In genomic region chr2:239247401-239248245, GRCh38 we compare ENCODE assay signal across 14 cellular contexts.
DNase-seq lines count a peak whose midpoint lies in the region; ATAC-seq, FAIRE-seq and TF ChIP-seq lines count a peak whose summit lies in the region.
"Had no signal": no experiment of that assay in that cellular context is flagged by ENCODE, and none has a peak within 500 bp of the region (broad histone marks: within the 10 kb centered on the region; RNA-seq: fewer than 3 reads in every experiment).

No MANE protein-coding gene starts in this region.

- TF ChIP-seq CTCF in PC-3 (conservative IDR thresholded peaks at IDR 0.05; ENCODE audit: low read depth, low read length): no peak

- WGBS in aorta, 2 donors: 95 to 96% methylated on average over 30 to 31 of the region's 31 CpGs

- peak overlapping the region; percentile 38 for H3K9ac ChIP-seq in PC-3 (ENCODE audit: low read length)

- H4K20me1 ChIP-seq in PC-3 (ENCODE audit: low read length): no peaks in the 10 kb centered on the region

- H3K27me3 ChIP-seq in PC-3 (ENCODE audit: low read length) (no peaks in the 10 kb centered on the region), aorta (ENCODE audit: control insufficient read depth in 1 of 2, insufficient read depth in 2 of 2, low read length in 1 of 2) (no peaks in the 10 kb centered on the region)
- H3K27me3 ChIP-seq: heart left ventricle, upper lobe of left lung had no signal

- POLR2A ChIA-PET in PC-3 (lab: Charles Lee; ENCODE audit: unreplicated experiment): interaction anchor here (0.6 kb wide), 1 partner anchor 28 kb away, joined by 5 read pairs; no protein-coding TSS in a partner anchor

- peak overlapping the region; percentile 8; the same call in 1 of the 2 replicates for H2AFZ ChIP-seq in PC-3 (ENCODE audit: low read length)

- no peaks in the 10 kb centered on the region for H3F3A ChIP-seq in PC-3 (ENCODE audit: low read length, unreplicated experiment)

- H3K79me2 ChIP-seq in PC-3 (ENCODE audit: low read length): peaks cover 5% of the 10 kb centered on the region; the same call in 1 of the 2 replicates

- peaks cover 29% of the 10 kb centered on the region for H3K4me1 ChIP-seq in PC-3 (ENCODE audit: insufficient read depth, low read length)
- H3K4me1 ChIP-seq in aorta (ENCODE audit: control insufficient read depth in 1 of 2, insufficient read depth in 2 of 2, low read length in 2 of 2): no peaks in the 10 kb centered on the region

- H3K9me2 ChIP-seq in PC-3 (replicated peaks; ENCODE audit: low read length): no peaks in the 10 kb centered on the region

- H3K4me3 ChIP-seq in PC-3 (ENCODE audit: low read length): peak overlapping the region; percentile 45
- no peak overlapping the region for H3K4me3 ChIP-seq in aorta (ENCODE audit: low read length in 2 of 2)
- H3K4me3 ChIP-seq: heart left ventricle, upper lobe of left lung had no signal

- no TSS peak for BruUV-seq in PC-3 (replicated peaks; lab: Mats Ljungman, UMichigan)

- CTCF ChIA-PET in PC-3 (lab: Charles Lee): no interaction called here

- H3K9me3 ChIP-seq in PC-3 (ENCODE audit: low read length): no peaks in the 10 kb centered on the region
- H3K9me3 ChIP-seq in aorta (ENCODE audit: control insufficient read depth, low read length): no peaks in the 10 kb centered on the region
- H3K9me3 ChIP-seq: heart left ventricle, upper lobe of left lung had no signal

- DNase-seq in NCI-H1417 (lab: John Stamatoyannopoulos, UW) (peak in 2 of 3 experiments; percentile 42 to 78), NCI-H1417 treated with DMSO at 0.1 percent for 48 hours (lab: John Stamatoyannopoulos, UW) (no peak), PC-3 (peak; percentile 78), sciatic nerve (ENCODE audit: low spot score) (peak; percentile 46), aorta (no peak)
- DNase-seq: cortex of kidney, natural killer cell, NCI-H446 treated with DMSO at 0.1 percent for 48 hours, upper lobe of left lung had no signal

- H3K4me2 ChIP-seq in PC-3 (ENCODE audit: low read length): peak overlapping the region; percentile 79

- intact Hi-C loops in PC-3 (cut with micrococcal nuclease): loop anchor here (1.0 to 2.0 kb wide), 2 partner anchors 19 to 152 kb away; no protein-coding TSS in a partner anchor
- intact Hi-C loops in sciatic nerve (cut with DNase I): no loop called here
- intact Hi-C loops in aorta (cut with DNase I): no loop called here

- no peaks in the 10 kb centered on the region for H3K36me3 ChIP-seq in PC-3 (ENCODE audit: low read depth, low read length)
- no peaks in the 10 kb centered on the region for H3K36me3 ChIP-seq in aorta (ENCODE audit: control insufficient read depth in 1 of 2, insufficient read depth in 2 of 2, low read length in 1 of 2)
- H3K36me3 ChIP-seq: heart left ventricle, upper lobe of left lung had no signal

- peak; percentile 15 for FAIRE-seq in endometrium (lab: Jason Lieb, UNC)
- FAIRE-seq: A204.1 had no signal

- ATAC-seq in PC-3 (peak; percentile 83), sciatic nerve (no peak), GM18502 (IDR thresholded peaks at IDR 0.05; ENCODE audit: poor library complexity, unreplicated experiment) (no peak), aorta (ENCODE audit: low FRiP score) (no peak), GM21526 (IDR thresholded peaks at IDR 0.05; ENCODE audit: low FRiP score, unreplicated experiment) (no peak)

- H3K27ac ChIP-seq in PC-3 (ENCODE audit: low read length) (peak overlapping the region; percentile 80), aorta (ENCODE audit: low read depth in 1 of 2, low read length in 2 of 2) (no peak overlapping the region)

Comparison
In these comparisons a context has a peak if more than half of its experiments do, and no peak if none do; other contexts are left out.
1. DNase-seq: peak in NCI-H1417 (2 of 3), PC-3 (single experiment) and sciatic nerve (single experiment); none in NCI-H1417 treated with DMSO at 0.1 percent for 48 hours (single experiment) and aorta (0 of 2).